ENCODE assay signal across 8 cellular contexts in genomic region chr1:31183927-31184554, GRCh38. TPM values are rescaled to one million over a fixed set of nuclear protein-coding genes. Genes with fewer than 3 reads are reported as not detected.
DNase-seq lines count a peak whose midpoint lies in the region; ATAC-seq and TF ChIP-seq lines count a peak whose summit lies in the region.

No MANE protein-coding gene starts in this region.

- no peak overlapping the region for H3K9ac ChIP-seq in parathyroid adenoma

- ATAC-seq in Right ventricle myocardium superior (ENCODE audit: poor library complexity): no peak
- no peak for ATAC-seq in GM19023 (IDR thresholded peaks at IDR 0.05; ENCODE audit: unreplicated experiment)

- H3K36me3 ChIP-seq in left ventricle myocardium inferior (no peaks in the 10 kb centered on the region), esophagus squamous epithelium (no peaks in the 10 kb centered on the region), parathyroid adenoma (ENCODE audit: control insufficient read depth, insufficient read depth, low read length) (no peaks in the 10 kb centered on the region)

- H3K9me3 ChIP-seq in left ventricle myocardium inferior (replicated peaks) (no peaks in the 10 kb centered on the region), esophagus squamous epithelium (no peaks in the 10 kb centered on the region), parathyroid adenoma (ENCODE audit: control insufficient read depth, low read length) (no peaks in the 10 kb centered on the region)

- no peak overlapping the region for H3K4me2 ChIP-seq in parathyroid adenoma (ENCODE audit: low read length)

- H3K27me3 ChIP-seq in left ventricle myocardium inferior (ENCODE audit: low read depth) (peaks cover 58% of the 10 kb centered on the region), esophagus squamous epithelium (peaks cover 0 to 72% (median 0%) of the 10 kb centered on the region in 4 donors), parathyroid adenoma (ENCODE audit: control insufficient read depth, insufficient read depth, low read length) (no peaks in the 10 kb centered on the region)

- no peak overlapping the region for H3K27ac ChIP-seq in left ventricle myocardium inferior (replicated peaks)
- H3K27ac ChIP-seq in VCaP: no peak overlapping the region
- H3K27ac ChIP-seq in esophagus squamous epithelium: no peak overlapping the region
- H3K27ac ChIP-seq in parathyroid adenoma: no peak overlapping the region

- H3K4me1 ChIP-seq in left ventricle myocardium inferior (peaks cover 15% of the 10 kb centered on the region), esophagus squamous epithelium (peaks cover 13 to 25% (median 13%) of the 10 kb centered on the region in 3 donors), parathyroid adenoma (no peaks in the 10 kb centered on the region)

- TF ChIP-seq POLR2A in esophagus squamous epithelium (IDR thresholded peaks at IDR 0.05): no peak

- DNase-seq in left ventricle myocardium inferior (no peak), Right ventricle myocardium superior (no peak), NCI-H128 (lab: John Stamatoyannopoulos, UW; ENCODE audit: unreplicated experiment) (peak; percentile 55), esophagus squamous epithelium (lab: John Stamatoyannopoulos, UW) (no peak)
- no peak for DNase-seq in effector CD8-positive, alpha-beta T cell (lab: John Stamatoyannopoulos, UW)

- H3K4me3 ChIP-seq in left ventricle myocardium inferior: no peak overlapping the region
- no peak overlapping the region for H3K4me3 ChIP-seq in esophagus squamous epithelium
- H3K4me3 ChIP-seq in parathyroid adenoma (ENCODE audit: low read depth, low read length): no peak overlapping the region

- no peaks in the 10 kb centered on the region for H3K79me2 ChIP-seq in parathyroid adenoma

- TF ChIP-seq CTCF in left ventricle myocardium inferior (IDR thresholded peaks at IDR 0.05; ENCODE audit: borderline replicate concordance): peak; percentile 85
- TF ChIP-seq CTCF in VCaP (conservative IDR thresholded peaks at IDR 0.05): peak; percentile 94
- peak; percentile 64 to 85 (median 73) for TF ChIP-seq CTCF in esophagus squamous epithelium (IDR thresholded peaks at IDR 0.05)
- peak; percentile 52 for TF ChIP-seq CTCF in parathyroid adenoma (IDR thresholded peaks at IDR 0.05)

- no peak overlapping the region for H2AFZ ChIP-seq in parathyroid adenoma

- 43 to 52% methylated on average over 5 to 6 of the region's 6 CpGs for WGBS in esophagus squamous epithelium, 2 donors

- intact Hi-C loops in left ventricle myocardium inferior (cut with micrococcal nuclease): loop anchor here (10.0 kb wide), 1 partner anchor 151 kb away; no protein-coding TSS in a partner anchor
- intact Hi-C loops in Right ventricle myocardium superior (cut with DNase I): loop anchor here (2.0 to 5.0 kb wide), 2 partner anchors 239 to 363 kb away; no protein-coding TSS in a partner anchor
- intact Hi-C loops in esophagus squamous epithelium (cut with DNase I): loop anchor here (10.0 kb wide), 1 partner anchor 361 kb away; no protein-coding TSS in a partner anchor

RNA-seq across cellular contexts. Expression of gene NKAIN1, which starts 55.6 kb away (rescaled TPM):
- total RNA-seq in left ventricle myocardium inferior (0.19 TPM), Right ventricle myocardium superior (not detected), esophagus squamous epithelium (under 1 TPM in 3 of 4 donors, not detected in 1; 0.09 to 0.30 (median 0.12) TPM)
